Comparison of ENCODE assay signal across 6 cellular contexts in the genomic region with DNA sequence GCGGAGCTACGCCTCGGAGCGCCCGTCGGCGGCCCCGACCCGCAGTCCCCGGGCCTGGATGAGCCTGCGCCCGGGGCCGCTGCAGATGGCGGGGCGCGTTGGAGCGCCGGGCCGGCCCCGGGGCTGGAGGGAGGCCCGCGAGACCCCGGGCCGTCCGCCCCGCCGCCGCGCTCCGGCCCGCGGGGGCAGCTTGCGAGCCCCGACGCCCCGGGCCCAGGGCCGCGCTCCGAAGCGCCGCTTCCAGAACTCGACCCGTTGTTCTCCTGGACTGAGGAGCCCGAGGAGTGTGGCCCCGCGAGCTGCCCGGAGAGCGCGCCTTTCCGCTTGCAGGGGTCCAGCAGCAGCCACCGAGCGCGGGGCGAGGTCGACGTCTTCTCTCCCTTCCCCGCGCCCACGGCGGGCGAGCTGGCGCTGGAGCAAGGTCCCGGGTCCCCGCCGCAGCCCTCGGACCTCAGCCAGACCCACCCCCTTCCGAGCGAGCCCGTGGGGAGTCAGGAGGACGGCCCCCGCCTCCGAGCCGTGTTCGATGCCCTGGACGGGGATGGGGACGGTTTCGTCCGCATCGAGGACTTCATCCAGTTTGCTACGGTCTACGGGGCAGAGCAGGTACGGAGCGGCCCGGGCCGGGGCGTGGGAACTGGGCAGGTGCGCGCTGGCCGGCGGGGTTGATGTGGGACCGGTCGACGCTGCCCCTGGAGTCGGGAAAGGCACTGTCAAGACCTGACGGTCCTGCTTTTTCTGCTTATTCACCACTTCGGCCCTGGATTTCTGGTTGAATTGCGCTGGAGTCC. TPM values are rescaled to one million over a fixed set of nuclear protein-coding genes. Genes with fewer than 3 reads are reported as not detected.
DNase-seq lines count a peak whose midpoint lies in the region; ATAC-seq and TF ChIP-seq lines count a peak whose summit lies in the region.

No MANE protein-coding gene starts in this region.

- H3K36me3 ChIP-seq in SJCRH30 (no peaks in the 10 kb centered on the region; the same call in 1 of the 2 replicates), iPS DF 6.9 (ENCODE audit: control insufficient read depth, insufficient read depth, low read length) (no peaks in the 10 kb centered on the region), upper lobe of left lung (no peaks in the 10 kb centered on the region)

- DNase-seq in SJCRH30, result no peak
- DNase-seq in iPS DF 6.9 (ENCODE audit: low read depth, low spot score), result no peak
- DNase-seq in upper lobe of left lung, result peak in 1 of 2 donors; percentile 88
- no peak for DNase-seq in glomerular visceral epithelial cell (ENCODE audit: extremely low spot score)
- DNase-seq in posterior vena cava (ENCODE audit: low spot score), result no peak

- TF ChIP-seq EP300 in upper lobe of left lung (IDR thresholded peaks at IDR 0.05), result no peak

- ATAC-seq in GM21619 (IDR thresholded peaks at IDR 0.05; ENCODE audit: unreplicated experiment) (peak; percentile 5), upper lobe of left lung (ENCODE audit: low FRiP score in 2 of 2) (no peak)

- TF ChIP-seq POLR2A in upper lobe of left lung (IDR thresholded peaks at IDR 0.05), result no peak

- H3K4me3 ChIP-seq in SJCRH30 (peak overlapping the region; percentile 63), iPS DF 6.9 (ENCODE audit: low read length) (peak overlapping the region; percentile 59), upper lobe of left lung (peak overlapping the region; percentile 47 to 93 (median 66))

- H3K9me3 ChIP-seq in SJCRH30 (replicated peaks), result no peaks in the 10 kb centered on the region
- no peaks in the 10 kb centered on the region for H3K9me3 ChIP-seq in iPS DF 6.9 (ENCODE audit: control insufficient read depth, insufficient read depth, low read length)
- H3K9me3 ChIP-seq in upper lobe of left lung, result no peaks in the 10 kb centered on the region

- H3K4me1 ChIP-seq in SJCRH30, result peaks cover under 1% of the 10 kb centered on the region; the same call in 1 of the 2 replicates
- H3K4me1 ChIP-seq in iPS DF 6.9 (ENCODE audit: control insufficient read depth, insufficient read depth, low read length), result no peaks in the 10 kb centered on the region
- H3K4me1 ChIP-seq in upper lobe of left lung, result peaks cover 18 to 35% (median 31%) of the 10 kb centered on the region in 4 donors

- no CpG with 5 or more reads among the region's 97 CpGs for WGBS in iPS DF 6.9 (ENCODE audit: insufficient coverage, insufficient read length)
- WGBS in upper lobe of left lung, 2 donors, result 0 to 3% methylated on average over 17 to 37 of the region's 97 CpGs

- intact Hi-C loops in posterior vena cava (cut with DNase I), result no loop called here

- H3K27ac ChIP-seq in SJCRH30 (no peak overlapping the region), iPS DF 6.9 (ENCODE audit: low read length) (no peak overlapping the region), upper lobe of left lung (peak overlapping the region in 2 of 4 donors; percentile 2 to 84)

- no peaks in the 10 kb centered on the region for H3K27me3 ChIP-seq in SJCRH30
- peaks cover 15% of the 10 kb centered on the region for H3K27me3 ChIP-seq in iPS DF 6.9 (ENCODE audit: control insufficient read depth, insufficient read depth, low read length)
- H3K27me3 ChIP-seq in upper lobe of left lung, result no peaks in the 10 kb centered on the region

- no peak for TF ChIP-seq CTCF in upper lobe of left lung (IDR thresholded peaks at IDR 0.05)

RNA-seq across cellular contexts. Expression of gene RAB11FIP3, which starts 0.9 kb away (rescaled TPM):
- 28.6 and 30.2 TPM in 2 replicates for total RNA-seq in SJCRH30 (2014; rRNA removed; shearing (Covaris generic))
- total RNA-seq in upper lobe of left lung, result 10 to 100 TPM; 38.9 to 95.3 (median 43.8) TPM
- 10 to 100 TPM; 40.1 to 45.2 TPM for total RNA-seq in posterior vena cava

RNA-seq across cellular contexts. Expression of gene DECR2, which starts 24.6 kb away (rescaled TPM):
- 4.8 and 5.7 TPM in 2 replicates for total RNA-seq in SJCRH30 (2014; rRNA removed; shearing (Covaris generic))
- total RNA-seq in upper lobe of left lung (10 to 100 TPM in 5 of 6 donors, 1 to 10 TPM in 1; 8.6 to 22.4 (median 14.6) TPM), posterior vena cava (10 to 100 TPM; 11.2 to 12.9 TPM)

RNA-seq across cellular contexts. Expression of gene NME4, which starts 29.3 kb away (rescaled TPM):
- total RNA-seq in SJCRH30 (2014; rRNA removed; shearing (Covaris generic)), result 140 and 149 TPM in 2 replicates
- total RNA-seq in upper lobe of left lung (10 to 100 TPM; 22.1 to 57.6 (median 41.8) TPM), posterior vena cava (100 to 1,000 TPM in 1 of 2 donors, 10 to 100 TPM in 1; 70.7 to 108 TPM)

RNA-seq across cellular contexts. Expression of gene PGAP6, which starts 44.5 kb away (rescaled TPM):
- total RNA-seq in SJCRH30 (2014; rRNA removed; shearing (Covaris generic)), result 25.6 and 27.5 TPM in 2 replicates
- 100 to 1,000 TPM in 3 of 6 donors, 10 to 100 TPM in 3; 27.9 to 150 (median 96.4) TPM for total RNA-seq in upper lobe of left lung
- total RNA-seq in posterior vena cava, result 10 to 100 TPM; 24.7 to 28.9 TPM

RNA-seq across cellular contexts. Expression of gene MRPL28, which starts 56.0 kb away (rescaled TPM):
- total RNA-seq in SJCRH30 (2014; rRNA removed; shearing (Covaris generic)), result 81.4 and 96.8 TPM in 2 replicates
- 10 to 100 TPM; 48.8 to 83.9 (median 58.4) TPM for total RNA-seq in upper lobe of left lung
- total RNA-seq in posterior vena cava, result 10 to 100 TPM; 35.7 to 36.0 TPM
